In the genomic region with DNA sequence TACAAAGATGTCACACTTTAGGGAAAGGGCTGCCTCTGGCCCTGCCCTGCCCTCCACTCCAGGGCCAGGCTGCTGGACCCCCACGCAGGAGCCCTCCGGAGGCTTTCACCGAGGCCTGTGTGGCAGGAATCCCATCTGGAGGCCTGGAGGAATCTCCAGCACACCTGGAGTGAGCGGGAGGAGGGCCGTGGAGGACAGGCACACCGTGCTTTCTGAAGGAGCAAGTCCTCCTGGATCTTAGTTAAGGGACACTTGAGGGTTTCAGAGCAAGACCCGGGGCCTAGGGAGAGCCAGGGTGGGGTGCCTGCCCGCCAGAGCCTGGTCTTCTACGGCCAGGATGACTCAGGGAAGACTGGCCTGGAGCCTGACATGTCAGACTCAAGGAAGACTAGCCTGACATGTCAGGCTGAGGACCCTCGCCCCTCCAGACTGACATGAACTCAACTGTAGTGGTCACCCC, we compare ENCODE assay signal across 13 cellular contexts. TPM values are rescaled to one million over a fixed set of nuclear protein-coding genes. Genes with fewer than 3 reads are reported as not detected.
A peak's percentile ranks its signal among the peaks of the same experiment; 100 is the strongest.
DNase-seq lines count a peak whose midpoint lies in the region; ATAC-seq and TF ChIP-seq lines count a peak whose summit lies in the region.
"Had no signal": no experiment of that assay in that cellular context is flagged by ENCODE, and none has a peak within 500 bp of the region (broad histone marks: within the 10 kb centered on the region; RNA-seq: fewer than 3 reads in every experiment).

No MANE protein-coding gene starts in this region.

- H3K36me3 Mint-ChIP-seq in Calu3 (ENCODE audit: insufficient read depth, unreplicated experiment): peaks cover 55% of the 10 kb centered on the region
- no peaks in the 10 kb centered on the region for H3K36me3 Mint-ChIP-seq in natural killer cell

- no peak for DNase-seq in Calu3
- no peak for DNase-seq in breast epithelium (ENCODE audit: low spot score in 2 of 2)
- no peak for DNase-seq in natural killer cell
- DNase-seq in stimulated activated CD4-positive, alpha-beta T cell treated with anti-CD3 and anti-CD28 coated beads, Interleukin-4, amount 100 ng/mL, for 4 hours: no peak
- DNase-seq: activated gamma-delta T cell treated with Interleukin-2 at 50 U/mL for 16 hours, C1 segment of cervical spinal cord, NCI-H1105, NCI-H526 had no signal

- H3K4me1 ChIP-seq in breast epithelium: peaks cover 29 to 37% of the 10 kb centered on the region in 2 donors

- BruUV-seq in Calu3 (replicated peaks; lab: Mats Ljungman, UMichigan): no TSS peak

- CTCF ChIA-PET in Calu3 (lab: Charles Lee): no interaction called here

- ATAC-seq in natural killer cell (no peak), HG03565 (IDR thresholded peaks at IDR 0.05; ENCODE audit: unreplicated experiment) (no peak), GM21619 (IDR thresholded peaks at IDR 0.05; ENCODE audit: unreplicated experiment) (no peak), GM21576 (IDR thresholded peaks at IDR 0.05; ENCODE audit: unreplicated experiment) (no peak)

- no peak for TF ChIP-seq CTCF in 22Rv1 (IDR thresholded peaks at IDR 0.05)
- TF ChIP-seq CTCF in Calu3 (IDR thresholded peaks at IDR 0.05; ENCODE audit: unreplicated experiment): no peak
- TF ChIP-seq CTCF in breast epithelium (IDR thresholded peaks at IDR 0.05): no peak
- no peak for TF ChIP-seq CTCF in natural killer cell (IDR thresholded peaks at IDR 0.05)

- H3K27ac ChIP-seq in 22Rv1 (peak overlapping the region; percentile 98), breast epithelium (peak overlapping the region; percentile 96 to 99)

- peak overlapping the region; percentile 91 for H3K27ac Mint-ChIP-seq in Calu3 (ENCODE audit: unreplicated experiment)
- H3K27ac Mint-ChIP-seq in natural killer cell: peak overlapping the region; percentile 75 to 83

- H3K4me3 Mint-ChIP-seq in Calu3 (ENCODE audit: low read depth, unreplicated experiment) (peak overlapping the region; percentile 76), natural killer cell (peak overlapping the region; percentile 35)

- no peak for TF ChIP-seq POLR2A in breast epithelium (IDR thresholded peaks at IDR 0.05)

- peaks cover 29% of the 10 kb centered on the region for H3K4me1 Mint-ChIP-seq in Calu3 (ENCODE audit: low read depth, unreplicated experiment)
- peaks cover 5 to 18% of the 10 kb centered on the region in 2 donors for H3K4me1 Mint-ChIP-seq in natural killer cell

- H3K36me3 ChIP-seq in breast epithelium: no peaks in the 10 kb centered on the region

- no peaks in the 10 kb centered on the region for H3K9me3 Mint-ChIP-seq in Calu3 (ENCODE audit: low read depth, unreplicated experiment)
- no peaks in the 10 kb centered on the region for H3K9me3 Mint-ChIP-seq in natural killer cell

- H3K27me3 Mint-ChIP-seq in Calu3 (ENCODE audit: unreplicated experiment): no peaks in the 10 kb centered on the region
- no peaks in the 10 kb centered on the region for H3K27me3 Mint-ChIP-seq in natural killer cell (ENCODE audit: low read depth in 2 of 2)

- intact Hi-C loops in Calu3 (cut with micrococcal nuclease; ENCODE audit: unreplicated experiment): no loop called here
- intact Hi-C loops in breast epithelium (cut with DNase I; ENCODE audit: low total_unique reads): loop anchor here (10.0 kb wide), 1 partner anchor 226 kb away; the partner anchor contains the start of gene TRABD
- intact Hi-C loops in natural killer cell (cut with micrococcal nuclease): no loop called here

- no peak overlapping the region for H3K4me3 ChIP-seq in breast epithelium

- no peaks in the 10 kb centered on the region for H3K9me3 ChIP-seq in breast epithelium

- H3K27me3 ChIP-seq in breast epithelium: no peaks in the 10 kb centered on the region

RNA-seq across cellular contexts. Expression of gene PIM3, which starts 2.1 kb away (rescaled TPM):
- total RNA-seq in Calu3 (2022) (86.3 and 97.3 TPM in 2 replicates), breast epithelium (10 to 100 TPM; 63.0 to 92.1 (median 87.1) TPM), natural killer cell (100 to 1,000 TPM; 107 to 130 (median 129) TPM)

RNA-seq across cellular contexts. Expression of gene CRELD2, which starts 40.1 kb away (rescaled TPM):
- total RNA-seq in Calu3 (2022) (57.8 and 64.6 TPM in 2 replicates), breast epithelium (10 to 100 TPM; 20.6 to 59.3 (median 39.5) TPM), natural killer cell (10 to 100 TPM; 45.1 to 69.8 (median 48.5) TPM)

RNA-seq across cellular contexts. Expression of gene ALG12, which starts 40.3 kb away (rescaled TPM):
- total RNA-seq in Calu3 (2022) (25.4 and 27.0 TPM in 2 replicates), breast epithelium (10 to 100 TPM; 16.6 to 22.4 (median 19.7) TPM), natural killer cell (10 to 100 TPM; 17.2 to 22.7 (median 19.2) TPM)

RNA-seq across cellular contexts. Expression of gene IL17REL, which starts 54.1 kb away (rescaled TPM):
- total RNA-seq in Calu3 (2022): not detected in 2 replicates
- total RNA-seq in breast epithelium: not detected
- total RNA-seq in natural killer cell: not detected
- total RNA-seq: HT1080 had no signal
